14 cellular contexts compared by ENCODE assay signal in the genomic region with DNA sequence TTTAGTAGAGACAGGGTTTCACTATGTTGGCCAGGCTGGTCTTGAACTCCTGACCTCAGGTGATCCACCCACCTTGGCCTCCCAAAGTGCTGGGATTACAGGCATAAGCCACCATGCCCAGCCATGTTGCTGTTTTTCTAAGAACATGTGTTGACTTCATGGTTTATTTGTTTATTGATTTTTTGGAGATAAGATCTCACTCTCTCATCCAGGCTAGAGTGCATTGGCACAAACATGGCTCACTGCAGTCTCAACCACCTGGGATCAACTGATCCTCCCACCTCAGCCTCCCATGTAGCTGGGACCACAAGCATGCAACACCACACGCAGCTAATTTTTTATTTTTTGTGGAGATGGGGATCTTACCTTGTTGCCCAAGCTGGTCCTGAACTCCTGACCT. TPM values are rescaled to one million over a fixed set of nuclear protein-coding genes. Genes with fewer than 3 reads are reported as not detected.
"Had no signal": no experiment of that assay in that cellular context is flagged by ENCODE, and none has a peak within 500 bp of the region (broad histone marks: within the 10 kb centered on the region; RNA-seq: fewer than 3 reads in every experiment).

No MANE protein-coding gene starts in this region.

RNA-seq across cellular contexts. Expression of a gene that starts 59.3 kb away (rescaled TPM):
- total RNA-seq: activated B cell treated with CpG ODN at 0.5 μM for 24 hours; activated CD4-positive, alpha-beta memory T cell treated with anti-CD3 and anti-CD28 coated beads for 36 hours; activated CD4-positive, alpha-beta memory T cell treated with anti-CD3 and anti-CD28 coated beads, Interleukin-2, amount 10 ng/mL, durations not matched to agents 7 days and 5 days; activated CD4-positive, alpha-beta T cell treated with anti-CD3 and anti-CD28 coated beads for 36 hours; activated CD4-positive, alpha-beta T cell treated with anti-CD3 and anti-CD28 coated beads, Interleukin-2, amount 10 ng/mL, durations not matched to agents 24 days and 14 days; activated CD4-positive, alpha-beta T cell treated with anti-CD3 and anti-CD28 coated beads, Interleukin-2, amount 10 ng/mL, durations not matched to agents 7 days and 5 days; activated CD8-positive, alpha-beta memory T cell treated with anti-CD3 and anti-CD28 coated beads for 36 hours; activated CD8-positive, alpha-beta memory T cell treated with anti-CD3 and anti-CD28 coated beads, Interleukin-2, amount 10 ng/mL, durations not matched to agents 7 days and 5 days; activated CD8-positive, alpha-beta T cell treated with anti-CD3 and anti-CD28 coated beads for 36 hours; activated CD8-positive, alpha-beta T cell treated with anti-CD3 and anti-CD28 coated beads, Interleukin-2, amount 10 ng/mL, durations not matched to agents 7 days and 5 days; T-helper 1 cell treated with Interleukin-12 subunit alpha and Interleukin-12 subunit beta and Interleukin-4 antibody, amounts not matched to agents 30 ng/mL and 1 ng/mL, for 36 hours; T-helper 17 cell; T-helper 2 cell treated with Interferon-gamma antibody and Interleukin-4, amounts not matched to agents 100 ng/mL and 5 ng/mL, for 36 hours; WTC11 had no signal
